In the genomic region with DNA sequence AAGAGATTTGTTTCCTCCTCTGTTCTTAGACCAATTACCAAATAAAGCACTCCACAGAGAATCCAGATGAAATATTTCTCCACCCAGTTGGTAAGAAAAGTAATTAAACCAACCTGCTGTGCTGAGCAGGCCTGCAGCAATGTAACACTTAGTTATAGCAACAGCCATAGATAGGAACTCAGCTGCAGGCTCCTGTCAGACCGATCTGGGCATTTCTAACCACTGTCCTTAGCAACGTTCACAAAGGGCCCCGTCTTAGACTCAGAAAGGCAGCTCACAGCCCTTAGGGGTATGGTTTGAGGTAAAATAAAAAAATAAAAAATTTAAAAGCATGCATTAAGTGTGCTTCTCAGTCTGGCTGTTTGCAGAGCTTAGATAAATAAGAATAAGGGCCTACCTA, we compare ENCODE assay signal across 25 cellular contexts.
"Had no signal": no experiment of that assay in that cellular context is flagged by ENCODE, and none has a peak within 500 bp of the region (broad histone marks: within the 10 kb centered on the region; RNA-seq: fewer than 3 reads in every experiment).

No MANE protein-coding gene starts in this region.

- H3K27ac ChIP-seq: body of pancreas, gastrocnemius medialis, left ventricle myocardium inferior, prostate gland, spleen, thoracic aorta had no signal

- H3K27ac Mint-ChIP-seq: activated CD4-positive, alpha-beta T cell treated with anti-CD3 and anti-CD28 coated beads, Interleukin-2, amount 10 ng/mL, durations not matched to agents 7 days and 5 days; activated CD8-positive, alpha-beta T cell treated with anti-CD3 and anti-CD28 coated beads for 36 hours; activated naive CD8-positive, alpha-beta T cell treated with anti-CD3 and anti-CD28 coated beads, Interleukin-2, amount 50 U/mL, for 24 hours; activated T-helper 1 cell treated with anti-CD3 and anti-CD28 coated beads, Interleukin-12 subunit alpha, Interleukin-12 subunit beta, Interleukin-2, Interleukin-4 antibody, amounts not matched to agents 30 ng/mL and 10 ng/mL and 1 ng/mL, durations not matched to agents 14 hours and 24 hours and 36 hours; dendritic cell treated with granulocyte-macrophage colony-stimulating factor and Interleukin-4, amounts not matched to agents 40 ng/mL and 50 ng/mL, for 4 days had no signal

- H3K4me3 Mint-ChIP-seq: activated CD4-positive, alpha-beta T cell treated with anti-CD3 and anti-CD28 coated beads, Interleukin-2, amount 10 ng/mL, durations not matched to agents 7 days and 5 days; activated CD8-positive, alpha-beta T cell treated with anti-CD3 and anti-CD28 coated beads for 36 hours; activated naive CD8-positive, alpha-beta T cell treated with anti-CD3 and anti-CD28 coated beads, Interleukin-2, amount 50 U/mL, for 24 hours; activated T-helper 1 cell treated with anti-CD3 and anti-CD28 coated beads, Interleukin-12 subunit alpha, Interleukin-12 subunit beta, Interleukin-2, Interleukin-4 antibody, amounts not matched to agents 30 ng/mL and 10 ng/mL and 1 ng/mL, durations not matched to agents 14 hours and 24 hours and 36 hours; dendritic cell treated with granulocyte-macrophage colony-stimulating factor and Interleukin-4, amounts not matched to agents 40 ng/mL and 50 ng/mL, for 4 days had no signal

- H3K9me3 ChIP-seq: body of pancreas, gastrocnemius medialis, prostate gland, thoracic aorta, upper lobe of left lung had no signal

- H3K36me3 ChIP-seq: gastrocnemius medialis, left ventricle myocardium inferior, prostate gland, spleen, thoracic aorta, upper lobe of left lung had no signal

- ATAC-seq: activated CD4-positive, CD25-positive, alpha-beta regulatory T cell treated with anti-CD3 and anti-CD28 coated beads, Interleukin-2, amount 50 U/mL, for 24 hours; activated CD8-positive, alpha-beta T cell treated with anti-CD3 and anti-CD28 coated beads for 36 hours; activated naive CD8-positive, alpha-beta T cell treated with anti-CD3 and anti-CD28 coated beads, Interleukin-2, amount 50 U/mL, for 24 hours; body of pancreas; esophagus mucosa; gastrocnemius medialis had no signal

- H3K9me3 Mint-ChIP-seq: activated CD4-positive, alpha-beta T cell treated with anti-CD3 and anti-CD28 coated beads, Interleukin-2, amount 10 ng/mL, durations not matched to agents 7 days and 5 days; dendritic cell treated with granulocyte-macrophage colony-stimulating factor and Interleukin-4, amounts not matched to agents 40 ng/mL and 50 ng/mL, for 4 days had no signal

- H3K4me1 ChIP-seq: body of pancreas, gastrocnemius medialis, left ventricle myocardium inferior, prostate gland had no signal

- H3K4me3 ChIP-seq: body of pancreas, gastrocnemius medialis, left ventricle myocardium inferior, prostate gland, spleen, thoracic aorta, upper lobe of left lung had no signal

- H3K27me3 ChIP-seq: body of pancreas, gastrocnemius medialis, spleen, upper lobe of left lung had no signal

- DNase-seq: activated CD4-positive, alpha-beta T cell treated with anti-CD3 and anti-CD28 coated beads, Interleukin-2, amount 10 ng/mL, durations not matched to agents 7 days and 5 days; activated CD8-positive, alpha-beta T cell treated with anti-CD3 and anti-CD28 coated beads for 36 hours; activated gamma-delta T cell; activated naive CD4-positive, alpha-beta T cell treated with anti-CD3 and anti-CD28 coated beads, Interleukin-2, amount 50 U/mL, for 16 hours; activated naive CD8-positive, alpha-beta T cell treated with anti-CD3 and anti-CD28 coated beads, Interleukin-2, amount 50 U/mL, for 24 hours; body of pancreas; caudate nucleus; effector memory CD4-positive, alpha-beta T cell; gastrocnemius medialis; hippocampal formation; kidney glomerular epithelial cell; left ventricle myocardium inferior; mammary epithelial cell; midbrain; spleen; stimulated activated CD4-positive, alpha-beta T cell treated with anti-CD3 and anti-CD28 coated beads, Interleukin-4, amount 100 ng/mL, for 24 hours; stimulated activated naive CD4-positive, alpha-beta T cell treated with Interleukin-2 at 50 U/mL for 16 hours; SW 1271; upper lobe of left lung had no signal
